10 cellular contexts compared by ENCODE assay signal in the genomic region with DNA sequence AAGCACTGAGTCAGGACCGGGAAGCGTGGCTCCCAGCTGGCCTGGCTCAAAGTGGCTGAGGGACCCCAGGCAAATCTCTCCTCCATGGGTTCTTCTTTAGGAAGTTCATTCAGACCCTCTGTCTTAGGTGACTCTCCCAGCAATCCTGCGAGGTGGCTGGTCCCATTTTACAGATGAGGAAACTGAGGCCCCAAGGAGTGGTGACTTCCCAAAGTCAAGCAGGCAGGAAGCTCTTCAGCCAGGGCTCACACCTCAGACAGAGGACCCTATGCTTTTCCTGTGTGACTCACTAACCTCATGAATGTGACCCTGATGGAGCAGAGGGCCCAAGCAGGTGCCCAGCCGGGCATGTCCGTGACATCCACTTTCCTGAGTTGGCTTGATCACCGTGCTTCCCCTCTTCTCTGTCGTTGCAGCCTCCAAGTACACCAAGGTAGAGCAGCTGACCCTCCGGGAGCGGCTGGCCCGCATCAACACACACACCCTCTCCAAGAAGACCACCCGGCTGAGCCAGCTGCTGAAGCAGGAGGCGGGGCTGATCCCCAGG. TPM values are rescaled to one million over a fixed set of nuclear protein-coding genes. Genes with fewer than 3 reads are reported as not detected.
DNase-seq lines count a peak whose midpoint lies in the region; ATAC-seq and TF ChIP-seq lines count a peak whose summit lies in the region.
"Had no signal": no experiment of that assay in that cellular context is flagged by ENCODE, and none has a peak within 500 bp of the region (broad histone marks: within the 10 kb centered on the region; RNA-seq: fewer than 3 reads in every experiment).

No MANE protein-coding gene starts in this region.

- ATAC-seq in GM21367 (IDR thresholded peaks at IDR 0.05; ENCODE audit: unreplicated experiment) (peak; percentile 33), heart right ventricle (no peak)

- H3K4me1 ChIP-seq in suprapubic skin: peaks cover 41% of the 10 kb centered on the region
- peaks cover 0 to 25% (median 18%) of the 10 kb centered on the region in 9 donors for H3K4me1 ChIP-seq in heart right ventricle

- H3K36me3 ChIP-seq in suprapubic skin: peaks cover 47% of the 10 kb centered on the region
- peaks cover 0 to 91% (median 27%) of the 10 kb centered on the region in 9 donors for H3K36me3 ChIP-seq in heart right ventricle

- WGBS in suprapubic skin: 92% methylated on average over 2 of the region's 12 CpGs
- WGBS in heart right ventricle, 2 donors: 83 to 94% methylated on average over 12 of the region's 12 CpGs

- TF ChIP-seq RAD21 in Ishikawa (IDR thresholded peaks at IDR 0.05; ENCODE audit: low read depth): no peak

- H3K9me3 ChIP-seq in suprapubic skin (no peaks in the 10 kb centered on the region), heart right ventricle (no peaks in the 10 kb centered on the region)

- H3K27ac ChIP-seq in suprapubic skin (peak overlapping the region; percentile 61), heart right ventricle (peak overlapping the region in 2 of 10 donors; percentile 29 to 43)

- DNase-seq in ecto neural progenitor cell (ENCODE audit: low spot score) (peak; percentile 41), suprapubic skin (ENCODE audit: low spot score in 2 of 2) (no peak), iPS-NIHi7 (ENCODE audit: extremely low spot score) (no peak), heart right ventricle (no peak), NCI-H1092 treated with DMSO at 0.1 percent for 48 hours (lab: John Stamatoyannopoulos, UW) (no peak)
- no peak for DNase-seq in activated naive CD4-positive, alpha-beta T cell treated with Interleukin-2 at 50 U/mL for 16 hours
- DNase-seq: activated effector memory CD4-positive, alpha-beta T cell treated with anti-CD3 and anti-CD28 coated beads, Interleukin-2, amount 50 U/mL, for 16 hours; NCI-H2029 treated with DMSO at 0.1 percent for 48 hours had no signal

- no peaks in the 10 kb centered on the region for H3K27me3 ChIP-seq in suprapubic skin
- H3K27me3 ChIP-seq in heart right ventricle: no peaks in the 10 kb centered on the region

- no peak for TF ChIP-seq POLR2A in suprapubic skin (IDR thresholded peaks at IDR 0.05)

- TF ChIP-seq EP300 in Ishikawa (IDR thresholded peaks at IDR 0.05; ENCODE audit: borderline replicate concordance): peak; percentile 26; the same call in 1 of the 2 replicates
- no peak for TF ChIP-seq EP300 in suprapubic skin (IDR thresholded peaks at IDR 0.05)

- intact Hi-C loops in heart right ventricle (cut with DNase I): loop anchor here in 2 of 10 donors (5.0 kb wide), 1 partner anchor 176 kb away; no protein-coding TSS in a partner anchor

- no peak for TF ChIP-seq CTCF in suprapubic skin (IDR thresholded peaks at IDR 0.05)
- TF ChIP-seq CTCF in heart right ventricle (IDR thresholded peaks at IDR 0.05): no peak

- H3K4me3 ChIP-seq in suprapubic skin (no peak overlapping the region), heart right ventricle (no peak overlapping the region)

TF ChIP-seq in Ishikawa, 13 proteins besides CTCF, POLR2A, EP300 and RAD21:
- TF ChIP-seq EGR1 (IDR thresholded peaks at IDR 0.05) (no peak), REST (IDR thresholded peaks at IDR 0.05; ENCODE audit: low read depth) (no peak), ZBTB7A (IDR thresholded peaks at IDR 0.05; ENCODE audit: low read depth) (no peak), CEBPB (IDR thresholded peaks at IDR 0.05) (no peak), YY1 (IDR thresholded peaks at IDR 0.05; ENCODE audit: low read depth) (no peak), TAF1 (IDR thresholded peaks at IDR 0.05; ENCODE audit: low read depth) (no peak), TEAD4 (IDR thresholded peaks at IDR 0.05) (no peak), TCF12 (IDR thresholded peaks at IDR 0.05; ENCODE audit: low read depth) (no peak), NFIC (IDR thresholded peaks at IDR 0.05) (no peak), FOXM1 (IDR thresholded peaks at IDR 0.05; ENCODE audit: borderline replicate concordance, low read depth) (no peak), CREB1 (IDR thresholded peaks at IDR 0.05; ENCODE audit: low read depth) (no peak)
- TF ChIP-seq, protein P1, sequence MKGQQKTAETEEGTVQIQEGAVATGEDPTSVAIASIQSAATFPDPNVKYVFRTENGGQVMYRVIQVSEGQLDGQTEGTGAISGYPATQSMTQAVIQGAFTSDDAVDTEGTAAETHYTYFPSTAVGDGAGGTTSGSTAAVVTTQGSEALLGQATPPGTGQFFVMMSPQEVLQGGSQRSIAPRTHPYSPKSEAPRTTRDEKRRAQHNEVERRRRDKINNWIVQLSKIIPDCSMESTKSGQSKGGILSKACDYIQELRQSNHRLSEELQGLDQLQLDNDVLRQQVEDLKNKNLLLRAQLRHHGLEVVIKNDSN (IDR thresholded peaks at IDR 0.05): no peak
- TF ChIP-seq, protein P2, sequence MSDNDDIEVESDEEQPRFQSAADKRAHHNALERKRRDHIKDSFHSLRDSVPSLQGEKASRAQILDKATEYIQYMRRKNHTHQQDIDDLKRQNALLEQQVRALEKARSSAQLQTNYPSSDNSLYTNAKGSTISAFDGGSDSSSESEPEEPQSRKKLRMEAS (IDR thresholded peaks at IDR 0.05): no peak

RNA-seq across cellular contexts. Expression of gene ARHGEF37, which starts 36.5 kb away (rescaled TPM):
- total RNA-seq in suprapubic skin: 10 to 100 TPM; 45.4 to 75.3 (median 65.3) TPM
- 10 to 100 TPM; 13.1 to 31.8 (median 18.3) TPM for total RNA-seq in heart right ventricle
- polyA plus RNA-seq in heart right ventricle: 10 to 100 TPM in 1 of 2 donors, 1 to 10 TPM in 1; 4.5 to 10.1 TPM
